Comparison of ENCODE assay signal across 26 cellular contexts in the genomic region with DNA sequence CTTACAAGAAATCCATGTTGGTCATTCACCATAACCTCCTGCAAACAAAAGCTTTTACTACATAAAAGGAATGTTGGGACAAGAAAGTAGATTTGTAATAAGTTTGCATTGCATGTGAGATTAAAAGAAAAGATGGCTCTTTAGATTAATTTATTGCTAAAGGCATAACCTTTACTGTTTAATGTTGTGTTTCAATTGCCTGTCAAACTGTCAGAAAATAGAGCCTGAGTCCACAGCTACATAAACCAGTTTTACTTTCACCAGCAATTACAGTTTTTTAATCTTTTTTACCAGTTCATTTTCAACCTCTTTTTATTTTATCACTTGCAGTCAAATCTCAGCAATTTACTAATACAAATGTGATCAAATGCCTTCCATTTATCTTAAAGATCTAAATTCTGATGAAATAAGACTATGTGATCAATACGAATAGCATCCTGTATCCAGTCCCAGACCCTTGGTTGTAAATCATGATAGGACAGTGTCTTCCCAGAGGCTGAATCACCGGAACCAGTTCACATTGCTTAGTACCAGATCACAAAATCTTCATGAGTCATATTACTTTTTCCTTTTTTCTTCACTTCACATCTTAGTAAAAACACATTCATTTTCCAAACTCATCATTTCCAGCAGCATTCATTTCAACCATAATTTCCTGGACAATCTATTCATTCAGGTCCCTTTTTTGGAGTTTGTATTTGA.
DNase-seq lines count a peak whose midpoint lies in the region; ATAC-seq, FAIRE-seq and TF ChIP-seq lines count a peak whose summit lies in the region.
"Had no signal": no experiment of that assay in that cellular context is flagged by ENCODE, and none has a peak within 500 bp of the region (broad histone marks: within the 10 kb centered on the region; RNA-seq: fewer than 3 reads in every experiment).

No MANE protein-coding gene starts in this region.

- H3K9ac ChIP-seq in GM23248, result no peak overlapping the region

- H3K4me2 ChIP-seq in GM23248 (ENCODE audit: unreplicated experiment), result no peak overlapping the region

- H3K4me1 ChIP-seq in GM23248 (ENCODE audit: insufficient read depth) (no peaks in the 10 kb centered on the region), heart right ventricle (peaks cover 0 to under 1% (median 0%) of the 10 kb centered on the region in 9 donors), left lung (no peaks in the 10 kb centered on the region)
- H3K4me1 ChIP-seq: adrenal gland, suprapubic skin had no signal

- H3K9me3 ChIP-seq in GM23248 (ENCODE audit: low read depth) (no peaks in the 10 kb centered on the region), heart right ventricle (no peaks in the 10 kb centered on the region), left lung (peaks cover 0 to 3% of the 10 kb centered on the region in 2 donors)
- H3K9me3 ChIP-seq: adrenal gland, suprapubic skin had no signal

- ATAC-seq in heart right ventricle (no peak), left lung (no peak)
- ATAC-seq: activated CD4-positive, CD25-positive, alpha-beta regulatory T cell treated with anti-CD3 and anti-CD28 coated beads, Interleukin-2, amount 50 U/mL, for 24 hours; HepG2; stimulated activated naive B cell treated with anti-CD40 and anti-IgM and Interleukin-4, amounts not matched to agents 10 μg/mL and 1 μg/mL and 100 μg/mL, for 72 hours; T-helper 17 cell had no signal

- no peaks in the 10 kb centered on the region for H4K20me1 ChIP-seq in GM23248 (ENCODE audit: insufficient read depth)

- no peaks in the 10 kb centered on the region for H3K9me2 ChIP-seq in GM23248 (ENCODE audit: insufficient read depth)

- H3F3A ChIP-seq in GM23248 (ENCODE audit: insufficient read depth), result 0 out of 2 replicates have a peak, but pooled peaks cover 7% of the 10 kb centered on the region

- DNase-seq in GM23248, result peak; percentile 69
- peak; percentile 6 for DNase-seq in RPMI7951 (ENCODE audit: low read depth)
- DNase-seq in fibroblast of mammary gland (ENCODE audit: low read depth), result peak; percentile 77
- peak; percentile 17 for DNase-seq in urothelium cell line (ENCODE audit: low spot score)
- DNase-seq in heart right ventricle, result no peak
- no peak for DNase-seq in cerebellar nuclear complex (lab: John Stamatoyannopoulos, UW)
- DNase-seq in activated effector memory CD4-positive, alpha-beta T cell treated with anti-CD3 and anti-CD28 coated beads, Interleukin-2, amount 50 U/mL, for 16 hours, result no peak
- DNase-seq in left lung, result no peak
- DNase-seq: activated CD4-positive, alpha-beta memory T cell treated with anti-CD3 and anti-CD28 coated beads for 36 hours; activated naive CD4-positive, alpha-beta T cell treated with anti-CD3 and anti-CD28 coated beads for 36 hours; adrenal gland; DMS79; dorsolateral prefrontal cortex; immature natural killer cell; Kasumi-1; mesendoderm; NCI-H146; NCI-H446; NCI-H82; RPMI8226; stimulated activated naive B cell treated with anti-CD40 and anti-IgM and Interleukin-4, amounts not matched to agents 10 μg/mL and 1 μg/mL and 100 μg/mL, for 72 hours; T-helper 17 cell had no signal

- TF ChIP-seq CTCF in fibroblast of mammary gland (conservative IDR thresholded peaks at IDR 0.05; ENCODE audit: control insufficient read depth, insufficient read depth, low read depth, low read length) (no peak), heart right ventricle (IDR thresholded peaks at IDR 0.05) (no peak), left lung (IDR thresholded peaks at IDR 0.05) (no peak)

- in situ Hi-C loops in GM23248 (cut with MboI), result no loop called here

- H3K27ac ChIP-seq in GM23248 (no peak overlapping the region), heart right ventricle (no peak overlapping the region), left lung (no peak overlapping the region)
- H3K27ac ChIP-seq: adrenal gland, dorsolateral prefrontal cortex, SK-N-MC, suprapubic skin had no signal

- WGBS in GM23248 (ENCODE audit: low coverage in 1 of 2, low lambda C conversion rate in 2 of 2, missing lambda C conversion rate in 2 of 2), 2 experiments, result 15 to 22% methylated on average over 2 of the region's 2 CpGs
- 86 to 94% methylated on average over 2 of the region's 2 CpGs for WGBS in heart right ventricle, 2 donors

- no peak overlapping the region for H2AFZ ChIP-seq in GM23248

- no peaks in the 10 kb centered on the region for H3K27me3 ChIP-seq in GM23248 (replicated peaks; ENCODE audit: insufficient read depth)
- no peaks in the 10 kb centered on the region for H3K27me3 ChIP-seq in heart right ventricle
- no peaks in the 10 kb centered on the region for H3K27me3 ChIP-seq in left lung
- H3K27me3 ChIP-seq: adrenal gland, suprapubic skin had no signal

- intact Hi-C loops in heart right ventricle (cut with DNase I) (no loop called here), left lung (cut with DNase I) (no loop called here)

- H3K36me3 ChIP-seq in GM23248 (ENCODE audit: low read depth), result no peaks in the 10 kb centered on the region
- no peaks in the 10 kb centered on the region for H3K36me3 ChIP-seq in heart right ventricle
- no peaks in the 10 kb centered on the region for H3K36me3 ChIP-seq in left lung
- H3K36me3 ChIP-seq: adrenal gland, suprapubic skin had no signal

- H3K4me3 ChIP-seq in GM23248 (no peak overlapping the region), fibroblast of mammary gland (ENCODE audit: control insufficient read depth, low read depth, low read length) (no peak overlapping the region), heart right ventricle (no peak overlapping the region), left lung (no peak overlapping the region)
- H3K4me3 ChIP-seq: adrenal gland, dorsolateral prefrontal cortex, SK-N-MC, suprapubic skin had no signal

- no peaks in the 10 kb centered on the region for H3K79me2 ChIP-seq in GM23248 (ENCODE audit: insufficient read depth)

- FAIRE-seq in urothelium cell line (lab: Jason Lieb, UNC), result no peak
- FAIRE-seq: HepG2 had no signal

Comparison
In these comparisons a context has a peak if more than half of its experiments do, and no peak if none do; other contexts are left out.
1. DNase-seq: peak in GM23248 (single experiment), RPMI7951 (single experiment), fibroblast of mammary gland (single experiment) and urothelium cell line (single experiment); none in heart right ventricle (0 of 2), cerebellar nuclear complex (0 of 2), activated effector memory CD4-positive, alpha-beta T cell treated with anti-CD3 and anti-CD28 coated beads, Interleukin-2, amount 50 U/mL, for 16 hours (single experiment) and left lung (0 of 2).